Comparison of ENCODE assay signal across 20 cellular contexts in genomic region chr2:136130045-136130444, GRCh38. TPM values are rescaled to one million over a fixed set of nuclear protein-coding genes. Genes with fewer than 3 reads are reported as not detected.
A peak's percentile ranks its signal among the peaks of the same experiment; 100 is the strongest.
DNase-seq lines count a peak whose midpoint lies in the region; ATAC-seq and TF ChIP-seq lines count a peak whose summit lies in the region.
"Had no signal": no experiment of that assay in that cellular context is flagged by ENCODE, and none has a peak within 500 bp of the region (broad histone marks: within the 10 kb centered on the region; RNA-seq: fewer than 3 reads in every experiment).

No MANE protein-coding gene starts in this region.

- H3K4me1 Mint-ChIP-seq in CD14-positive monocyte = peaks cover 91% of the 10 kb centered on the region
- H3K4me1 Mint-ChIP-seq in CD8-positive, alpha-beta memory T cell = peaks cover 95 to 100% (median 99%) of the 10 kb centered on the region in 3 donors
- H3K4me1 Mint-ChIP-seq in activated CD8-positive, alpha-beta T cell treated with anti-CD3 and anti-CD28 coated beads for 36 hours (ENCODE audit: low read depth) = peaks cover 94% of the 10 kb centered on the region
- H3K4me1 Mint-ChIP-seq in naive thymus-derived CD4-positive, alpha-beta T cell = peaks cover 65 to 100% (median 98%) of the 10 kb centered on the region in 7 donors
- H3K4me1 Mint-ChIP-seq in WTC11 = peaks cover 29% of the 10 kb centered on the region

- no peaks in the 10 kb centered on the region for H3K9me3 ChIP-seq in CD8-positive, alpha-beta memory T cell (ENCODE audit: low read length)
- no peaks in the 10 kb centered on the region for H3K9me3 ChIP-seq in naive thymus-derived CD4-positive, alpha-beta T cell (ENCODE audit: control insufficient read depth in 2 of 3, low read length in 3 of 3)
- H3K9me3 ChIP-seq: right lobe of liver, SK-N-SH, thyroid gland had no signal

- POLR2A ChIA-PET in CD8-positive, alpha-beta memory T cell (lab: Charles Lee) = interaction anchor here (1.2 to 7.6 kb wide), 3 partner anchors 10 to 109 kb away, joined by 6 to 131 read pairs (median 12); partner anchors contain the start of gene CXCR4
- POLR2A ChIA-PET in activated CD8-positive, alpha-beta T cell treated with anti-CD3 and anti-CD28 coated beads for 36 hours (lab: Charles Lee) = interaction anchor here (0.6 to 4.8 kb wide), 11 partner anchors 10 to 254 kb away, joined by 3 to 28 read pairs (median 4); partner anchors contain the start of gene MCM6
- POLR2A ChIA-PET in naive thymus-derived CD4-positive, alpha-beta T cell (lab: Charles Lee) = interaction anchor here (0.7 to 13.4 kb wide), 20 partner anchors 6 to 251 kb away, joined by 3 to 331 read pairs (median 5); partner anchors contain the start of genes CXCR4 and DARS1
- POLR2A ChIA-PET in WTC11 (lab: Charles Lee) = interaction anchor here (0.9 kb wide), 1 partner anchor 11 kb away, joined by 4 read pairs; the partner anchor contains the start of gene CXCR4

- H3K27me3 Mint-ChIP-seq in CD14-positive monocyte (ENCODE audit: low read depth in 3 of 3) (peaks cover 0 to 1% (median 0%) of the 10 kb centered on the region in 3 donors), WTC11 (ENCODE audit: low read depth) (no peaks in the 10 kb centered on the region)
- peaks cover 0 to 9% of the 10 kb centered on the region in 2 donors for H3K27me3 Mint-ChIP-seq in CD8-positive, alpha-beta memory T cell
- peaks cover 3% of the 10 kb centered on the region for H3K27me3 Mint-ChIP-seq in activated CD8-positive, alpha-beta T cell treated with anti-CD3 and anti-CD28 coated beads for 36 hours
- H3K27me3 Mint-ChIP-seq in naive thymus-derived CD4-positive, alpha-beta T cell = peaks cover 0 to 50% (median 0%) of the 10 kb centered on the region in 5 donors

- no peak for TF ChIP-seq CTCF in CD14-positive monocyte (IDR thresholded peaks at IDR 0.05)
- no peak for TF ChIP-seq CTCF in activated CD8-positive, alpha-beta T cell treated with anti-CD3 and anti-CD28 coated beads for 36 hours (IDR thresholded peaks at IDR 0.05)
- TF ChIP-seq CTCF in WTC11 (IDR thresholded peaks at IDR 0.05) = no peak

- H3K27ac Mint-ChIP-seq in CD14-positive monocyte (peak overlapping the region in 4 of 7 donors; percentile 10 to 80 (median 64)), WTC11 (no peak overlapping the region)
- H3K27ac Mint-ChIP-seq in CD8-positive, alpha-beta memory T cell = peak overlapping the region; percentile 98 to 100 (median 99)
- peak overlapping the region; percentile 86 for H3K27ac Mint-ChIP-seq in activated CD8-positive, alpha-beta T cell treated with anti-CD3 and anti-CD28 coated beads for 36 hours
- peak overlapping the region; percentile 94 to 100 (median 99) for H3K27ac Mint-ChIP-seq in naive thymus-derived CD4-positive, alpha-beta T cell

- intact Hi-C loops in CD14-positive monocyte (cut with micrococcal nuclease) = loop anchor here (5.0 kb wide), 3 partner anchors 82 to 197 kb away; no protein-coding TSS in a partner anchor
- intact Hi-C loops in activated CD8-positive, alpha-beta T cell treated with anti-CD3 and anti-CD28 coated beads for 36 hours (cut with micrococcal nuclease) = loop anchor here (5.0 kb wide), 4 partner anchors 73 to 213 kb away; partner anchors contain the start of gene DARS1
- intact Hi-C loops in naive thymus-derived CD4-positive, alpha-beta T cell (cut with micrococcal nuclease) = loop anchor here (2.0 to 5.0 kb wide), 5 partner anchors 152 to 599 kb away; partner anchors contain the start of genes R3HDM1 (in 2 of the 2), UBXN4 (in 2 of the 2) and ZRANB3 (in 2 of the 2)

- ATAC-seq in activated CD8-positive, alpha-beta T cell treated with anti-CD3 and anti-CD28 coated beads for 36 hours = no peak
- no peak for ATAC-seq in naive thymus-derived CD4-positive, alpha-beta T cell
- no peak for ATAC-seq in HG03159 (IDR thresholded peaks at IDR 0.05; ENCODE audit: unreplicated experiment)
- ATAC-seq in WTC11 = no peak

- no peaks in the 10 kb centered on the region for H3K36me3 ChIP-seq in CD8-positive, alpha-beta memory T cell (ENCODE audit: insufficient read depth, low read length)
- H3K36me3 ChIP-seq in naive thymus-derived CD4-positive, alpha-beta T cell (ENCODE audit: control insufficient read depth in 2 of 3, insufficient read depth in 3 of 3, low read length in 3 of 3) = no peaks in the 10 kb centered on the region
- H3K36me3 ChIP-seq: right lobe of liver, thyroid gland had no signal

- no peaks in the 10 kb centered on the region for H3K9me3 Mint-ChIP-seq in CD14-positive monocyte
- H3K9me3 Mint-ChIP-seq in CD8-positive, alpha-beta memory T cell = no peaks in the 10 kb centered on the region
- no peaks in the 10 kb centered on the region for H3K9me3 Mint-ChIP-seq in activated CD8-positive, alpha-beta T cell treated with anti-CD3 and anti-CD28 coated beads for 36 hours
- peaks cover 0 to 2% (median 0%) of the 10 kb centered on the region in 11 donors for H3K9me3 Mint-ChIP-seq in naive thymus-derived CD4-positive, alpha-beta T cell
- H3K9me3 Mint-ChIP-seq in WTC11 = no peaks in the 10 kb centered on the region

- DNase-seq in CD14-positive monocyte (ENCODE audit: low spot score) (no peak), WTC11 (ENCODE audit: low spot score) (no peak), SKM-1 (lab: John Stamatoyannopoulos, UW; ENCODE audit: unreplicated experiment) (no peak)
- DNase-seq in CD8-positive, alpha-beta memory T cell = no peak
- DNase-seq in activated CD8-positive, alpha-beta T cell treated with anti-CD3 and anti-CD28 coated beads for 36 hours = no peak
- DNase-seq in naive thymus-derived CD4-positive, alpha-beta T cell = no peak
- DNase-seq: C1 segment of cervical spinal cord; hypothalamus; midbrain; NCI-H1417; NCI-H2171; NCI-H748 treated with DMSO at 0.1 percent for 48 hours; occipital lobe; right lobe of liver; SK-N-SH; stimulated activated CD4-positive, alpha-beta T cell treated with anti-CD3 and anti-CD28 coated beads, Interleukin-2, amount 100 ng/mL, for 24 hours; thyroid gland had no signal

- H3K27me3 ChIP-seq in CD8-positive, alpha-beta memory T cell (ENCODE audit: insufficient read depth, low read length, poor library complexity, severe bottlenecking) = no peaks in the 10 kb centered on the region
- H3K27me3 ChIP-seq in naive thymus-derived CD4-positive, alpha-beta T cell (ENCODE audit: control insufficient read depth in 2 of 2, insufficient read depth in 2 of 2, low read length in 2 of 2) = no peaks in the 10 kb centered on the region
- H3K27me3 ChIP-seq: right lobe of liver, thyroid gland had no signal

- H3K4me3 ChIP-seq in CD8-positive, alpha-beta memory T cell (ENCODE audit: low read length) = peak overlapping the region; percentile 37
- peak overlapping the region; percentile 1 for H3K4me3 ChIP-seq in naive thymus-derived CD4-positive, alpha-beta T cell (ENCODE audit: low read length)
- H3K4me3 ChIP-seq: right lobe of liver, thyroid gland had no signal

- peaks cover 0 to 7% of the 10 kb centered on the region in 2 donors for H3K36me3 Mint-ChIP-seq in CD14-positive monocyte
- H3K36me3 Mint-ChIP-seq in CD8-positive, alpha-beta memory T cell = peaks cover 0 to 3% (median 0%) of the 10 kb centered on the region in 3 donors
- no peaks in the 10 kb centered on the region for H3K36me3 Mint-ChIP-seq in activated CD8-positive, alpha-beta T cell treated with anti-CD3 and anti-CD28 coated beads for 36 hours (ENCODE audit: low read depth)
- peaks cover 0 to 10% (median 0%) of the 10 kb centered on the region in 5 donors for H3K36me3 Mint-ChIP-seq in naive thymus-derived CD4-positive, alpha-beta T cell
- no peaks in the 10 kb centered on the region for H3K36me3 Mint-ChIP-seq in WTC11

- H3K4me1 ChIP-seq in CD8-positive, alpha-beta memory T cell (ENCODE audit: insufficient read depth, low read length) = peaks cover 98% of the 10 kb centered on the region
- peaks cover 89 to 91% of the 10 kb centered on the region in 2 donors for H3K4me1 ChIP-seq in naive thymus-derived CD4-positive, alpha-beta T cell (ENCODE audit: control insufficient read depth in 2 of 2, insufficient read depth in 2 of 2, low read length in 2 of 2)
- H3K4me1 ChIP-seq: right lobe of liver had no signal

- CTCF ChIA-PET in CD8-positive, alpha-beta memory T cell (lab: Charles Lee) = interaction anchor here (2.2 to 4.2 kb wide), 3 partner anchors 11 to 113 kb away, joined by 6 to 21 read pairs (median 7); no protein-coding TSS in a partner anchor
- CTCF ChIA-PET in activated CD8-positive, alpha-beta T cell treated with anti-CD3 and anti-CD28 coated beads for 36 hours (lab: Charles Lee) = interaction anchor here (0.7 to 2.0 kb wide), 4 partner anchors 212 to 254 kb away, joined by 3 to 5 read pairs (median 4); no protein-coding TSS in a partner anchor
- CTCF ChIA-PET in naive thymus-derived CD4-positive, alpha-beta T cell (lab: Charles Lee) = interaction anchor here (1.5 to 3.4 kb wide), 2 partner anchors 11 to 110 kb away, joined by 4 to 14 read pairs; no protein-coding TSS in a partner anchor
- CTCF ChIA-PET in WTC11 (lab: Charles Lee) = interaction anchor here (0.7 kb wide), 1 partner anchor 332 kb away, joined by 3 read pairs; no protein-coding TSS in a partner anchor

- H3K27ac ChIP-seq in CD8-positive, alpha-beta memory T cell (ENCODE audit: low read depth, low read length) = peak overlapping the region; percentile 89
- H3K27ac ChIP-seq in naive thymus-derived CD4-positive, alpha-beta T cell (ENCODE audit: low read depth, low read length) = peak overlapping the region; percentile 99
- H3K27ac ChIP-seq: HL-60, KMS-11, right lobe of liver, thyroid gland had no signal

- H3K4me3 Mint-ChIP-seq in CD14-positive monocyte (no peak overlapping the region), WTC11 (no peak overlapping the region)
- peak overlapping the region; percentile 77 to 91 (median 82) for H3K4me3 Mint-ChIP-seq in CD8-positive, alpha-beta memory T cell
- peak overlapping the region; percentile 55 for H3K4me3 Mint-ChIP-seq in activated CD8-positive, alpha-beta T cell treated with anti-CD3 and anti-CD28 coated beads for 36 hours
- H3K4me3 Mint-ChIP-seq in naive thymus-derived CD4-positive, alpha-beta T cell = peak overlapping the region; percentile 72 to 92 (median 82)

TF ChIP-seq in WTC11, 78 proteins besides CTCF, POLR2A, EP300 and RAD21 (continues in another document):
- TF ChIP-seq ZNF121 (CRISPR knock-in tag; IDR thresholded peaks at IDR 0.05) (no peak), ZNF138 (CRISPR knock-in tag; conservative IDR thresholded peaks at IDR 0.05) (no peak), MAX (CRISPR knock-in tag; IDR thresholded peaks at IDR 0.05) (no peak), RORB (CRISPR knock-in tag; IDR thresholded peaks at IDR 0.05) (no peak), FOXK1 (CRISPR knock-in tag; IDR thresholded peaks at IDR 0.05) (no peak)

RNA-seq across cellular contexts. Expression of gene CXCR4, which starts 12.1 kb away (rescaled TPM):
- polyA plus RNA-seq in CD14-positive monocyte = 100 to 1,000 TPM; 140 to 391 TPM
- 100 to 1,000 TPM; 102 to 106 TPM for total RNA-seq in CD8-positive, alpha-beta memory T cell
- polyA plus RNA-seq in CD8-positive, alpha-beta memory T cell = 569 TPM
- total RNA-seq in activated CD8-positive, alpha-beta T cell treated with anti-CD3 and anti-CD28 coated beads for 36 hours = 100 to 1,000 TPM in 1 of 2 experiments, 10 to 100 TPM in 1; 97.0 to 103 TPM
- 1,000 to 10,000 TPM in 1 of 5 experiments, 100 to 1,000 TPM in 4; 239 to 1,323 (median 255) TPM for total RNA-seq in naive thymus-derived CD4-positive, alpha-beta T cell
- 100 to 1,000 TPM; 368 to 502 TPM for polyA plus RNA-seq in naive thymus-derived CD4-positive, alpha-beta T cell
- total RNA-seq in WTC11 (2021) = 1.3 to 2.1 TPM (median 1.9 TPM) in 3 replicates

Comparison
In these comparisons a context has a peak if more than half of its experiments do, and no peak if none do; other contexts are left out.
1. H3K4me3 Mint-ChIP-seq: peak in CD8-positive, alpha-beta memory T cell (7 of 7), activated CD8-positive, alpha-beta T cell treated with anti-CD3 and anti-CD28 coated beads for 36 hours (single experiment) and naive thymus-derived CD4-positive, alpha-beta T cell (10 of 10); none in CD14-positive monocyte (0 of 2) and WTC11 (single experiment).
2. RNA of gene CXCR4, which starts 12.1 kb away (total RNA-seq): 239 to 1,323 TPM in naive thymus-derived CD4-positive, alpha-beta T cell, 102 to 106 TPM in CD8-positive, alpha-beta memory T cell and 97.0 to 103 TPM in activated CD8-positive, alpha-beta T cell treated with anti-CD3 and anti-CD28 coated beads for 36 hours; 1.3 to 2.1 TPM in WTC11; every median in the first group is over 10 times any median in the second.